In genomic region chr6:143510991-143511891, GRCh38 we compare ENCODE assay signal across 1 cellular context.
TF ChIP-seq lines count a peak whose summit lies in the region.

Gene FUCA2 (minus strand): TSS chr6:143511720. CDS start chr6:143511634, 86 bp downstream.

TF ChIP-seq in K562, 482 proteins besides CTCF, POLR2A, EP300 and RAD21 (continued from another document and continues in another):
- no peak for TF ChIP-seq ZNF280B (CRISPR knock-in tag; IDR thresholded peaks at IDR 0.05)
- TF ChIP-seq ZNF347 (CRISPR knock-in tag; IDR thresholded peaks at IDR 0.05; ENCODE audit: low read depth), result no peak
- TF ChIP-seq ERF (CRISPR knock-in tag; IDR thresholded peaks at IDR 0.05), result peak; percentile 80
- no peak; the same call in 1 of the 2 replicates for TF ChIP-seq CGGBP1 (CRISPR knock-in tag; IDR thresholded peaks at IDR 0.05)
- peak; percentile 28; the same call in 1 of the 2 replicates for TF ChIP-seq NCOR1 (IDR thresholded peaks at IDR 0.05)
- TF ChIP-seq RHOXF2B (CRISPR knock-in tag; conservative IDR thresholded peaks at IDR 0.05), result no peak
- no peak for TF ChIP-seq NCOA4 (IDR thresholded peaks at IDR 0.05; ENCODE audit: partially characterized antibody)
- TF ChIP-seq SRF (CRISPR knock-in tag; IDR thresholded peaks at IDR 0.05), result no peak; a peak in 1 of 4 replicates
- TF ChIP-seq TCF3 (CRISPR knock-in tag; IDR thresholded peaks at IDR 0.05), result no peak; the same call in 1 of the 2 replicates
- TF ChIP-seq HDGF (IDR thresholded peaks at IDR 0.05), result no peak
- TF ChIP-seq MEF2A (IDR thresholded peaks at IDR 0.05; ENCODE audit: control insufficient read depth, low read depth, low read length), result no peak
- no peak for TF ChIP-seq SMAD2 (IDR thresholded peaks at IDR 0.05; ENCODE audit: low read depth, low read length)
- peak; percentile 99 for TF ChIP-seq PHF8 (IDR thresholded peaks at IDR 0.05; ENCODE audit: borderline replicate concordance, low read length)
- no peak for TF ChIP-seq ZNF146 (CRISPR knock-in tag; IDR thresholded peaks at IDR 0.05; ENCODE audit: unreplicated experiment)
- TF ChIP-seq COPS2 (conservative IDR thresholded peaks at IDR 0.05), result no peak
- TF ChIP-seq ZNF449 (CRISPR knock-in tag; IDR thresholded peaks at IDR 0.05), result no peak
- TF ChIP-seq RCOR1 (IDR thresholded peaks at IDR 0.05; ENCODE audit: borderline replicate concordance in 1 of 2, low read depth in 2 of 2, low read length in 2 of 2), result peak in 1 of 2 experiments; percentile 78; a peak in 2 of 4 replicates
- TF ChIP-seq GATAD2A (IDR thresholded peaks at IDR 0.05), result no peak; the same call in 1 of the 2 replicates
- TF ChIP-seq ZNF512 (tag; IDR thresholded peaks at IDR 0.05), result no peak
- TF ChIP-seq OTX1 (CRISPR knock-in tag; IDR thresholded peaks at IDR 0.05), result 0 out of 2 replicates have a peak, but pooled peaks have one; percentile 46
- TF ChIP-seq ARNT (IDR thresholded peaks at IDR 0.05), result peak; percentile 20 to 43; a peak in 1 of 4 replicates
- no peak for TF ChIP-seq SIRT6 (IDR thresholded peaks at IDR 0.05; ENCODE audit: low read depth, low read length)
- TF ChIP-seq NR2C2 (CRISPR knock-in tag; IDR thresholded peaks at IDR 0.05), result peak; percentile 47; the same call in 1 of the 2 replicates
- TF ChIP-seq NR2C2 (tag; IDR thresholded peaks at IDR 0.05), result peak; percentile 71; the same call in 1 of the 2 replicates
- peak; percentile 93 for TF ChIP-seq E2F5 (CRISPR knock-in tag; IDR thresholded peaks at IDR 0.05)
- peak; percentile 92 for TF ChIP-seq GABPB1 (CRISPR knock-in tag; IDR thresholded peaks at IDR 0.05)
- TF ChIP-seq ZBTB1 (CRISPR knock-in tag; IDR thresholded peaks at IDR 0.05; ENCODE audit: borderline replicate concordance, low read depth), result peak; percentile 86
- peak; percentile 90 for TF ChIP-seq ESRRA (IDR thresholded peaks at IDR 0.05; ENCODE audit: borderline replicate concordance, low read depth)
- TF ChIP-seq ZBTB33 (CRISPR knock-in tag; IDR thresholded peaks at IDR 0.05), result peak; percentile 76; the same call in 1 of the 2 replicates
- TF ChIP-seq RBM25 (IDR thresholded peaks at IDR 0.05; ENCODE audit: low read depth, low read length, severe bottlenecking), result peak; percentile 73
- peak; percentile 71; the same call in 1 of the 2 replicates for TF ChIP-seq THAP12 (CRISPR knock-in tag; IDR thresholded peaks at IDR 0.05)
- TF ChIP-seq ZNF707 (CRISPR knock-in tag; conservative IDR thresholded peaks at IDR 0.05), result no peak
- TF ChIP-seq ZKSCAN1 (IDR thresholded peaks at IDR 0.05; ENCODE audit: low read depth, low read length), result no peak
- TF ChIP-seq MXD1 (CRISPR knock-in tag; IDR thresholded peaks at IDR 0.05; ENCODE audit: borderline replicate concordance, poor library complexity, severe bottlenecking), result no peak
- no peak for TF ChIP-seq RNF219 (CRISPR knock-in tag; IDR thresholded peaks at IDR 0.05)
- TF ChIP-seq MLLT1 (IDR thresholded peaks at IDR 0.05), result peak in 1 of 2 experiments; percentile 60; a peak in 3 of 4 replicates
- TF ChIP-seq ZNF23 (CRISPR knock-in tag; IDR thresholded peaks at IDR 0.05), result no peak
- peak; percentile 40; the same call in 1 of the 2 replicates for TF ChIP-seq MYNN (IDR thresholded peaks at IDR 0.05)
- no peak for TF ChIP-seq MYNN (CRISPR knock-in tag; IDR thresholded peaks at IDR 0.05)
- TF ChIP-seq ZBTB2 (IDR thresholded peaks at IDR 0.05), result peak; percentile 83
- peak; percentile 94 for TF ChIP-seq NKRF (IDR thresholded peaks at IDR 0.05; ENCODE audit: borderline replicate concordance)
- peak; percentile 97 for TF ChIP-seq ZNF282 (CRISPR knock-in tag; IDR thresholded peaks at IDR 0.05)
- TF ChIP-seq TBL1XR1 (IDR thresholded peaks at IDR 0.05; ENCODE audit: low read length in 2 of 2), result peak in 1 of 2 experiments; percentile 48; a peak in 1 of 4 replicates
